8 cellular contexts compared by ENCODE assay signal in the genomic region with DNA sequence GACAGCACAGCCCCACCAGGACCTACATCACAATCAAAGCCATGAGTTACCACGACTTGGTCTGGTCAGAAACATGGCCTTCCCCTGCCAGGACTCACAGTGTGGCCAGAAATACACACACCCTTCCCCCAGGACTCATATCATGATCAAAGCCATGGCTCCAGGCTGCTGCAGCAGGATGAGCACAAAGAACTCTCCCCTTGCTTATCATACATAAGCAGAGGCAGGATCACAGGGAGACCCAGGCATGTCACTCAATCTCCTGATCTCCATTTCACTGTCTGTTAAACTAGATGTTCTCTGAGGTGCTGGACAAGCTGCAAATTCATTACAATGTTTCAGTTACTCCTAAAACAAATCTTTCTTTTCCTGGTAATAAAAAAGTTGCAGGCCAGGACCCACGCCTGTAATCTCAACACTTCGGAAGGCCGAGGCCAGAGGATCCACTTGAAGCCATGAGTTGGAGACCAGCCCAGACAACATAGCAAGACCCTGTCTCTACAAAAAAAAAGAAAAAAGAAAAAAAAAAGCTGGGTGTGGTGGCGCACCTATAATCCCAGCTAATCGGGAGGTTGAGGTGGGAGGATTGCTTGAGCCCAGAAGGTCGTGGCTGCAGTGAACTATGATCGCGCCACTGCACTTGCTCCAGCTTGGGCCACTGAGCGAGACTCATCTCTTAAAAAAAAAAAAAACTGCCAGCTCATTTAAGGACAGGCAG. TPM values are rescaled to one million over a fixed set of nuclear protein-coding genes. Genes with fewer than 3 reads are reported as not detected.
DNase-seq lines count a peak whose midpoint lies in the region; ATAC-seq, FAIRE-seq and TF ChIP-seq lines count a peak whose summit lies in the region.

No MANE protein-coding gene starts in this region.

- no peak overlapping the region for H2BK20ac ChIP-seq in H1 (ENCODE audit: low read length)

- H3K4me3 ChIP-seq in H1 (ENCODE audit: extremely low read depth in 1 of 4, insufficient read depth in 2 of 4, low read depth in 3 of 4, low read length in 4 of 4) (peak overlapping the region in 2 of 4 experiments; percentile 2 to 68; a peak in 3 of 8 replicates), skeletal muscle satellite cell (ENCODE audit: low read length) (no peak overlapping the region)

- H3K9ac ChIP-seq in H1 (replicated peaks in 1 of 4; ENCODE audit: extremely low read depth in 1 of 4, low read depth in 3 of 4, low read length in 3 of 4) (no peak overlapping the region), skeletal muscle satellite cell (ENCODE audit: low read depth, low read length) (no peak overlapping the region)

- H3K36me3 ChIP-seq in H1 (ENCODE audit: control insufficient read depth in 2 of 4, insufficient read depth in 4 of 4, low read length in 3 of 4): no peaks in the 10 kb centered on the region
- no peaks in the 10 kb centered on the region for H3K36me3 ChIP-seq in skeletal muscle satellite cell (ENCODE audit: insufficient read depth, low read length)

- H3K23me2 ChIP-seq in H1 (ENCODE audit: low read depth, low read length): peaks cover 2% of the 10 kb centered on the region; the same call in 1 of the 2 replicates

- H3K27me3 Mint-ChIP-seq in activated T-cell treated with anti-CD3 and anti-CD28 coated beads, Interleukin-2, amount 50 U/mL, for 24 hours: no peaks in the 10 kb centered on the region

- no peaks in the 10 kb centered on the region for H3K9me3 ChIP-seq in H1 (ENCODE audit: insufficient read depth in 2 of 2, low read depth in 1 of 2, low read length in 1 of 2)
- H3K9me3 ChIP-seq in skeletal muscle satellite cell (replicated peaks; ENCODE audit: low read length): no peaks in the 10 kb centered on the region

- no peak overlapping the region for H3K56ac ChIP-seq in H1 (replicated peaks; ENCODE audit: insufficient read length, low read depth, low read length)

- peak overlapping the region; percentile 40; the same call in 1 of the 2 replicates for H2AK5ac ChIP-seq in H1 (ENCODE audit: low read depth, low read length)

- H4K91ac ChIP-seq in H1 (replicated peaks; ENCODE audit: insufficient read length, low read length): peak overlapping the region; percentile 47

- H3K27me3 ChIP-seq in H1 (replicated peaks in 1 of 4; ENCODE audit: control insufficient read depth in 3 of 4, extremely low read depth in 1 of 4, insufficient read depth in 3 of 4, low read length in 3 of 4) (no peaks in the 10 kb centered on the region), skeletal muscle satellite cell (ENCODE audit: control insufficient read depth, insufficient read depth, low read length) (no peaks in the 10 kb centered on the region)

- peaks cover 0 to 27% of the 10 kb centered on the region in 2 experiments; a peak in 1 of 4 replicates for H3K79me2 ChIP-seq in H1 (ENCODE audit: control insufficient read depth in 1 of 2, insufficient read depth in 2 of 2, low read length in 2 of 2)

- H2AFZ ChIP-seq in H1 (ENCODE audit: low read length): no peak overlapping the region

- H3K36me3 Mint-ChIP-seq in activated T-cell treated with anti-CD3 and anti-CD28 coated beads, Interleukin-2, amount 50 U/mL, for 24 hours (ENCODE audit: low read depth): peaks cover 2% of the 10 kb centered on the region

- H4K8ac ChIP-seq in H1 (ENCODE audit: extremely low read depth, insufficient read depth, low read length): 0 out of 2 replicates have a peak overlapping the region, but pooled peaks have one; percentile 4

- H3K4me2 ChIP-seq in H1 (ENCODE audit: insufficient read depth in 1 of 2, low read depth in 2 of 2, low read length in 2 of 2) (peak overlapping the region; percentile 78 to 84), skeletal muscle satellite cell (ENCODE audit: low read length) (peak overlapping the region; percentile 82)

- H3K18ac ChIP-seq in H1 (ENCODE audit: extremely low read depth, low read length): no peak overlapping the region; the same call in 1 of the 2 replicates

- H3K4me1 ChIP-seq in H1 (replicated peaks in 1 of 4; ENCODE audit: control insufficient read depth in 3 of 4, insufficient read depth in 4 of 4, low read length in 3 of 4): peaks cover 2 to 23% (median 11%) of the 10 kb centered on the region in 4 experiments
- peaks cover 38% of the 10 kb centered on the region for H3K4me1 ChIP-seq in skeletal muscle satellite cell (ENCODE audit: control insufficient read depth, insufficient read depth, low read length)

- H3K4me1 Mint-ChIP-seq in activated T-cell treated with anti-CD3 and anti-CD28 coated beads, Interleukin-2, amount 50 U/mL, for 24 hours (ENCODE audit: low read depth): peaks cover 18% of the 10 kb centered on the region

- no peak for ATAC-seq in GM21447 (IDR thresholded peaks at IDR 0.05; ENCODE audit: unreplicated experiment)

- H3K9me3 Mint-ChIP-seq in activated T-cell treated with anti-CD3 and anti-CD28 coated beads, Interleukin-2, amount 50 U/mL, for 24 hours: no peaks in the 10 kb centered on the region

- H2BK5ac ChIP-seq in H1 (ENCODE audit: low read depth, low read length): 0 out of 2 replicates have a peak overlapping the region, but pooled peaks have one; percentile 44

- H2BK15ac ChIP-seq in H1 (ENCODE audit: low read length): no peak overlapping the region; the same call in 1 of the 2 replicates

- H3K23ac ChIP-seq in H1 (ENCODE audit: insufficient read length): no peak overlapping the region

- CTCF ChIA-PET in H1 (lab: Charles Lee; ENCODE audit: partially characterized antibody): interaction anchor here (0.6 to 3.6 kb wide), 5 partner anchors 80 to 934 kb away, joined by 3 to 15 read pairs (median 5); a partner anchor contains a TSS

- H3K4me3 Mint-ChIP-seq in activated T-cell treated with anti-CD3 and anti-CD28 coated beads, Interleukin-2, amount 50 U/mL, for 24 hours: peak overlapping the region; percentile 84

- WGBS in H1 (ENCODE audit: extremely low coverage in 1 of 2, insufficient coverage in 1 of 2, insufficient read length in 1 of 2, insufficient replicate concordance in 2 of 2, low coverage in 1 of 2, low lambda C conversion rate in 2 of 2, missing lambda C conversion rate in 1 of 2), 2 experiments: 85% methylated on average over 10 of the region's 10 CpGs; no CpG with 5 or more reads in 1 of the 2 experiments

- peaks cover 0 to 8% of the 10 kb centered on the region in 2 experiments for H4K20me1 ChIP-seq in H1 (replicated peaks in 1 of 2; ENCODE audit: control insufficient read depth in 1 of 2, insufficient read depth in 2 of 2, low read length in 2 of 2)

- H2BK120ac ChIP-seq in H1 (replicated peaks; ENCODE audit: low read depth, low read length): no peak overlapping the region

- no peak for FAIRE-seq in H1 (lab: Jason Lieb, UNC)

- peaks cover 11% of the 10 kb centered on the region for H3K79me1 ChIP-seq in H1 (ENCODE audit: low read depth, low read length)

- DNase-seq in activated T-cell treated with anti-CD3 and anti-CD28 coated beads, Interleukin-2, amount 50 U/mL, for 24 hours: no peak
- no peak for DNase-seq in activated T-cell treated with anti-CD3 and anti-CD28 coated beads, Interleukin-2, amount 50 U/mL, for 1 hour
- DNase-seq in OCI-M2 (lab: John Stamatoyannopoulos, UW; ENCODE audit: unreplicated experiment): peak; percentile 56
- no peak for DNase-seq in H1 (ENCODE audit: low read depth in 1 of 2, low spot score in 2 of 2)
- no peak for DNase-seq in islet precursor cell
- DNase-seq in SKM-1 (lab: John Stamatoyannopoulos, UW; ENCODE audit: unreplicated experiment): no peak

- no peak overlapping the region for H4K5ac ChIP-seq in H1 (ENCODE audit: insufficient read length, low read depth, low read length)

- no peak overlapping the region for H3K14ac ChIP-seq in H1 (ENCODE audit: insufficient read length)

- no peak overlapping the region for H2BK12ac ChIP-seq in H1 (ENCODE audit: low read depth, low read length)

- no peak overlapping the region for H3K4ac ChIP-seq in H1 (replicated peaks; ENCODE audit: insufficient read length, low read depth, low read length)

- no peak for TF ChIP-seq EP300 in H1 (IDR thresholded peaks at IDR 0.05; ENCODE audit: borderline replicate concordance in 1 of 2, low read depth in 2 of 2, low read length in 2 of 2)

- no peak for TF ChIP-seq RAD21 in H1 (IDR thresholded peaks at IDR 0.05 in 1 of 2, conservative IDR thresholded peaks at IDR 0.05 in 1 of 2; ENCODE audit: low read depth in 2 of 2, low read length in 2 of 2)

- no peak for TF ChIP-seq POLR2A in H1 (IDR thresholded peaks at IDR 0.05; ENCODE audit: control extremely low read depth in 1 of 2, low read depth in 2 of 2, low read length in 2 of 2)

- H3K27ac ChIP-seq in H1 (ENCODE audit: low read depth, low read length): no peak overlapping the region

- no peak overlapping the region for H3K27ac Mint-ChIP-seq in activated T-cell treated with anti-CD3 and anti-CD28 coated beads, Interleukin-2, amount 50 U/mL, for 24 hours

- no peak for TF ChIP-seq CTCF in H1 (IDR thresholded peaks at IDR 0.05; ENCODE audit: control extremely low read depth in 1 of 3, insufficient read depth in 1 of 3, low read depth in 1 of 3, low read length in 3 of 3)

- POLR2A ChIA-PET in H1 (lab: Charles Lee; ENCODE audit: partially characterized antibody): interaction anchor here (1.0 to 6.0 kb wide), 7 partner anchors 13 to 276 kb away, joined by 3 to 34 read pairs (median 4); a partner anchor contains a TSS

RNA-seq across cellular contexts. Expression of a gene that starts 1.2 kb away (rescaled TPM):
- 10.7 and 11.3 TPM in 2 replicates for total RNA-seq in H1 (2021; fragmentation: NEBNext Ultra II Directional; extraction: Animal tissue kit (Norgen Biotek cat#: 25700))
- 20.1 and 20.3 TPM in 2 replicates for polyA plus RNA-seq in H1 (2011; rRNA removed)
- polyA plus RNA-seq in H1 (2011; cell fraction: cytosol; rRNA removed): 21.1 TPM
- 47.8 TPM for polyA plus RNA-seq in H1 (2011; cell fraction: nucleus; rRNA removed)
- 10.5 to 17.4 TPM (median 13.7 TPM) in 4 replicates for polyA plus RNA-seq in H1 (2012, experiment 1 of 2)
- 11.5 TPM for polyA plus RNA-seq in H1 (2012, experiment 2 of 2)
- 7.8 TPM for polyA plus RNA-seq in H1 (2013, experiment 1 of 2)
- polyA plus RNA-seq in H1 (2013, experiment 2 of 2): 7.2 TPM
- 17.4 and 24.1 TPM in 2 replicates for polyA minus RNA-seq in H1 (2011; rRNA and poly(A)+ RNA removed)
- 13.2 TPM for polyA minus RNA-seq in H1 (2011; cell fraction: cytosol; rRNA and poly(A)+ RNA removed)
- 16.4 TPM for polyA minus RNA-seq in H1 (2011; cell fraction: nucleus; rRNA and poly(A)+ RNA removed)
- 14.4 and 28.0 TPM in 2 replicates for total RNA-seq in skeletal muscle satellite cell (2012; rRNA removed)

RNA-seq across cellular contexts. Expression of a gene that starts 8.2 kb away (rescaled TPM):
- not detected in 2 replicates for total RNA-seq in H1 (2021; fragmentation: NEBNext Ultra II Directional; extraction: Animal tissue kit (Norgen Biotek cat#: 25700))
- 0.14 and 0.22 TPM in 2 replicates for polyA plus RNA-seq in H1 (2011; rRNA removed)
- polyA plus RNA-seq in H1 (2011; cell fraction: cytosol; rRNA removed): 0.16 TPM
- 1.9 TPM for polyA plus RNA-seq in H1 (2011; cell fraction: nucleus; rRNA removed)
- 0.23 to 0.41 TPM (median 0.36 TPM) in 4 replicates for polyA plus RNA-seq in H1 (2012, experiment 1 of 2)
- 0.18 TPM for polyA plus RNA-seq in H1 (2012, experiment 2 of 2)
- polyA plus RNA-seq in H1 (2013, experiment 1 of 2): 0.10 TPM
- polyA plus RNA-seq in H1 (2013, experiment 2 of 2): 0.11 TPM
- 0.15 and 0.47 TPM in 2 replicates for polyA minus RNA-seq in H1 (2011; rRNA and poly(A)+ RNA removed)
- not detected for polyA minus RNA-seq in H1 (2011; cell fraction: cytosol; rRNA and poly(A)+ RNA removed)
- 0.90 TPM for polyA minus RNA-seq in H1 (2011; cell fraction: nucleus; rRNA and poly(A)+ RNA removed)
- 0.44 and 1.0 TPM in 2 replicates for total RNA-seq in skeletal muscle satellite cell (2012; rRNA removed)

RNA-seq across cellular contexts. Expression of a gene that starts 39.7 kb away (rescaled TPM):
- 7.8 and 10.7 TPM in 2 replicates for total RNA-seq in H1 (2021; fragmentation: NEBNext Ultra II Directional; extraction: Animal tissue kit (Norgen Biotek cat#: 25700))
- 13.9 and 15.6 TPM in 2 replicates for polyA plus RNA-seq in H1 (2011; rRNA removed)
- polyA plus RNA-seq in H1 (2011; cell fraction: cytosol; rRNA removed): 7.8 TPM
- polyA plus RNA-seq in H1 (2011; cell fraction: nucleus; rRNA removed): 112 TPM
- polyA plus RNA-seq in H1 (2012, experiment 1 of 2): 11.1 to 26.5 TPM (median 23.5 TPM) in 4 replicates
- polyA plus RNA-seq in H1 (2012, experiment 2 of 2): 7.2 TPM
- polyA plus RNA-seq in H1 (2013, experiment 1 of 2): 4.3 TPM
- polyA plus RNA-seq in H1 (2013, experiment 2 of 2): 4.5 TPM
- polyA minus RNA-seq in H1 (2011; rRNA and poly(A)+ RNA removed): 3.2 and 4.3 TPM in 2 replicates
- polyA minus RNA-seq in H1 (2011; cell fraction: cytosol; rRNA and poly(A)+ RNA removed): 2.4 TPM
- 16.7 TPM for polyA minus RNA-seq in H1 (2011; cell fraction: nucleus; rRNA and poly(A)+ RNA removed)
- 7.1 and 9.6 TPM in 2 replicates for total RNA-seq in skeletal muscle satellite cell (2012; rRNA removed)

RNA-seq across cellular contexts. Expression of a gene that starts 51.4 kb away (rescaled TPM):
- total RNA-seq in H1 (2021; fragmentation: NEBNext Ultra II Directional; extraction: Animal tissue kit (Norgen Biotek cat#: 25700)): 191 and 196 TPM in 2 replicates
- polyA plus RNA-seq in H1 (2011; rRNA removed): 315 and 422 TPM in 2 replicates
- polyA plus RNA-seq in H1 (2011; cell fraction: cytosol; rRNA removed): 247 TPM
- 217 TPM for polyA plus RNA-seq in H1 (2011; cell fraction: nucleus; rRNA removed)
- 171 to 240 TPM (median 225 TPM) in 4 replicates for polyA plus RNA-seq in H1 (2012, experiment 1 of 2)
- 223 TPM for polyA plus RNA-seq in H1 (2012, experiment 2 of 2)
- polyA plus RNA-seq in H1 (2013, experiment 1 of 2): 278 TPM
- 358 TPM for polyA plus RNA-seq in H1 (2013, experiment 2 of 2)
- polyA minus RNA-seq in H1 (2011; rRNA and poly(A)+ RNA removed): 107 and 149 TPM in 2 replicates
- polyA minus RNA-seq in H1 (2011; cell fraction: cytosol; rRNA and poly(A)+ RNA removed): 143 TPM
- 52.6 TPM for polyA minus RNA-seq in H1 (2011; cell fraction: nucleus; rRNA and poly(A)+ RNA removed)
- total RNA-seq in skeletal muscle satellite cell (2012; rRNA removed): 101 and 118 TPM in 2 replicates

RNA-seq across cellular contexts. Expression of a gene that starts 54.1 kb away (rescaled TPM):
- total RNA-seq in H1 (2021; fragmentation: NEBNext Ultra II Directional; extraction: Animal tissue kit (Norgen Biotek cat#: 25700)): 310 TPM in 2 replicates
- 720 TPM in 2 replicates for polyA plus RNA-seq in H1 (2011; rRNA removed)
- polyA plus RNA-seq in H1 (2011; cell fraction: cytosol; rRNA removed): 628 TPM
- polyA plus RNA-seq in H1 (2011; cell fraction: nucleus; rRNA removed): 930 TPM
- 341 to 466 TPM (median 436 TPM) in 4 replicates for polyA plus RNA-seq in H1 (2012, experiment 1 of 2)
- 815 TPM for polyA plus RNA-seq in H1 (2012, experiment 2 of 2)
- 179 TPM for polyA plus RNA-seq in H1 (2013, experiment 1 of 2)
- polyA plus RNA-seq in H1 (2013, experiment 2 of 2): 164 TPM
- polyA minus RNA-seq in H1 (2011; rRNA and poly(A)+ RNA removed): 871 and 931 TPM in 2 replicates
- 323 TPM for polyA minus RNA-seq in H1 (2011; cell fraction: cytosol; rRNA and poly(A)+ RNA removed)
- 283 TPM for polyA minus RNA-seq in H1 (2011; cell fraction: nucleus; rRNA and poly(A)+ RNA removed)
- 344 and 383 TPM in 2 replicates for total RNA-seq in skeletal muscle satellite cell (2012; rRNA removed)
